1 cellular context compared by ENCODE assay signal in genomic region chr14:102592969-102593840, GRCh38.
TF ChIP-seq lines count a peak whose summit lies in the region.

No MANE protein-coding gene starts in this region.

TF ChIP-seq in HEK293, 187 proteins besides CTCF, POLR2A, EP300 and RAD21 (continued from another document):
- TF ChIP-seq ZBTB26 (tag by site-specific recombination; optimal IDR thresholded peaks at IDR 0.05) = peak; percentile 82
- TF ChIP-seq ZNF121 (tag by site-specific recombination; IDR thresholded peaks at IDR 0.05) = no peak
- no peak for TF ChIP-seq ZNF707 (tag by site-specific recombination; IDR thresholded peaks at IDR 0.05)
- TF ChIP-seq ZNF48 (tag by site-specific recombination; IDR thresholded peaks at IDR 0.05) = no peak
- no peak for TF ChIP-seq ZNF362 (tag by site-specific recombination; IDR thresholded peaks at IDR 0.05)
- TF ChIP-seq ZNF112 (tag by site-specific recombination; IDR thresholded peaks at IDR 0.05) = no peak
- no peak for TF ChIP-seq ZNF645 (tag by site-specific recombination; IDR thresholded peaks at IDR 0.05)
- no peak for TF ChIP-seq KLF10 (tag by site-specific recombination; IDR thresholded peaks at IDR 0.05)
- TF ChIP-seq TCF7L2 (IDR thresholded peaks at IDR 0.05; ENCODE audit: borderline replicate concordance, low read depth, low read length) = no peak
- 0 out of 2 replicates have a peak, but pooled peaks have one; percentile 42 for TF ChIP-seq ZBTB17 (tag by site-specific recombination; IDR thresholded peaks at IDR 0.05)
- TF ChIP-seq ZEB2 (tag by site-specific recombination; IDR thresholded peaks at IDR 0.05) = peak; percentile 91
- no peak for TF ChIP-seq PRDM1 (tag by site-specific recombination; IDR thresholded peaks at IDR 0.05)
- TF ChIP-seq ZBTB8A (tag by site-specific recombination; IDR thresholded peaks at IDR 0.05) = peak; percentile 46
- peak; percentile 79 for TF ChIP-seq ZNF600 (tag by site-specific recombination; IDR thresholded peaks at IDR 0.05)
- peak; percentile 76 for TF ChIP-seq ZBTB48 (tag by site-specific recombination; IDR thresholded peaks at IDR 0.05)
